Comparison of ENCODE assay signal across 9 cellular contexts in the genomic region with DNA sequence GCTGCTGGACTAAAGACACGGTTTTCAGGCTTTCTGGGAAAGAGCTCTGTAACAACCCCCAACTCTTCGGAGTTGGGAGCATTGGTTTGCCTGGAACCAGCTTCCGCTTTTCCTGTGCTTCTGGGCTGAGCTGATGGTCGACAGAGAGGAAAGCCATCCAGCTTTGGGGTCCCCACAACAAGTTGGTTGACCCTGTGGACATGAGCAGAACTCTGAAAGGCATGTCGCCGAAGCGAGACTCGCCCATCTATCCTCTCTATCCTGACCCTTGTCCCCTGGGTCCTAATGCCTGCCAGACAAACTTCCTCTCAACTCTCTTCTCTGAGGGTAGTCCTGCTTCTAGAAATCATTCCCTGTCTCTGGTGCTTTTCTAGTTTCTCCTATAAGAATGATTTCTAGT. TPM values are rescaled to one million over a fixed set of nuclear protein-coding genes. Genes with fewer than 3 reads are reported as not detected.
DNase-seq lines count a peak whose midpoint lies in the region; ATAC-seq and TF ChIP-seq lines count a peak whose summit lies in the region.
"Had no signal": no experiment of that assay in that cellular context is flagged by ENCODE, and none has a peak within 500 bp of the region (broad histone marks: within the 10 kb centered on the region; RNA-seq: fewer than 3 reads in every experiment).

No MANE protein-coding gene starts in this region.

- H3K27ac ChIP-seq in ACC112 (ENCODE audit: low read depth, low read length) (no peak overlapping the region), SJCRH30 (no peak overlapping the region), hepatocyte (no peak overlapping the region)

- peak overlapping the region; percentile 53; the same call in 1 of the 2 replicates for H3K4me3 ChIP-seq in ACC112 (ENCODE audit: low read depth, low read length)
- H3K4me3 ChIP-seq in HAP-1, result peak overlapping the region; percentile 17
- H3K4me3 ChIP-seq in SJCRH30, result peak overlapping the region; percentile 60
- peak overlapping the region; percentile 57 for H3K4me3 ChIP-seq in hepatocyte
- H3K4me3 ChIP-seq in lower leg skin (ENCODE audit: low read depth, poor library complexity, severe bottlenecking), result no peak overlapping the region

- DNase-seq in HAP-1 (ENCODE audit: low spot score in 2 of 2), result peak; percentile 10 to 49
- DNase-seq in SJCRH30, result peak; percentile 44 to 64
- peak; percentile 34 for DNase-seq in hepatocyte (ENCODE audit: low spot score)
- no peak for DNase-seq in iPS-NIHi11 (ENCODE audit: low spot score)
- DNase-seq in lower leg skin (ENCODE audit: low spot score in 2 of 2), result no peak
- DNase-seq: small intestine had no signal

- no peaks in the 10 kb centered on the region for H4K20me1 ChIP-seq in hepatocyte (ENCODE audit: insufficient read depth, poor library complexity, severe bottlenecking)

- intact Hi-C loops in lower leg skin (cut with DNase I; ENCODE audit: low total_unique reads), result no loop called here

- H3K27me3 ChIP-seq in ACC112 (ENCODE audit: insufficient read depth, low read length), result no peaks in the 10 kb centered on the region
- no peaks in the 10 kb centered on the region for H3K27me3 ChIP-seq in HAP-1 (ENCODE audit: low read depth)
- no peaks in the 10 kb centered on the region for H3K27me3 ChIP-seq in SJCRH30
- H3K27me3 ChIP-seq in hepatocyte, result peaks cover 27% of the 10 kb centered on the region

- ATAC-seq in HG03520 (IDR thresholded peaks at IDR 0.05; ENCODE audit: unreplicated experiment) (no peak), GM21529 (IDR thresholded peaks at IDR 0.05; ENCODE audit: unreplicated experiment) (no peak)

- 2% methylated on average over 8 of the region's 8 CpGs for WGBS in hepatocyte (ENCODE audit: low lambda C conversion rate, missing lambda C conversion rate)
- 21 to 29% methylated on average over 8 of the region's 8 CpGs for WGBS in lower leg skin, 2 donors

- in situ Hi-C loops in HAP-1 (cut with MboI; ENCODE audit: low sequenced_read_pairs), result no loop called here

- H3K79me2 ChIP-seq in ACC112 (ENCODE audit: control insufficient read depth, insufficient read depth, low read length, unreplicated experiment) (no peaks in the 10 kb centered on the region), hepatocyte (no peaks in the 10 kb centered on the region)

- H3K9me3 ChIP-seq in HAP-1 (no peaks in the 10 kb centered on the region; the same call in 1 of the 2 replicates), SJCRH30 (replicated peaks) (no peaks in the 10 kb centered on the region), hepatocyte (ENCODE audit: low read depth) (no peaks in the 10 kb centered on the region)

- peak overlapping the region; percentile 85 for H3K4me2 ChIP-seq in hepatocyte

- H3K36me3 ChIP-seq in ACC112 (ENCODE audit: insufficient read depth, low read length) (no peaks in the 10 kb centered on the region), HAP-1 (replicated peaks) (no peaks in the 10 kb centered on the region), SJCRH30 (no peaks in the 10 kb centered on the region), hepatocyte (replicated peaks; ENCODE audit: insufficient read depth, low read depth) (no peaks in the 10 kb centered on the region)

- TF ChIP-seq CTCF in hepatocyte (IDR thresholded peaks at IDR 0.05; ENCODE audit: poor library complexity) (no peak), lower leg skin (IDR thresholded peaks at IDR 0.05) (no peak)

- no peak for TF ChIP-seq POLR2A in lower leg skin (IDR thresholded peaks at IDR 0.05)

- no peaks in the 10 kb centered on the region for H3K9me2 ChIP-seq in hepatocyte (replicated peaks; ENCODE audit: insufficient read depth)

- H3K4me1 ChIP-seq in ACC112 (ENCODE audit: control insufficient read depth, insufficient read depth, low read length, unreplicated experiment) (no peaks in the 10 kb centered on the region), HAP-1 (no peaks in the 10 kb centered on the region), SJCRH30 (no peaks in the 10 kb centered on the region), hepatocyte (ENCODE audit: insufficient read depth) (peaks cover 7% of the 10 kb centered on the region)

- H2AFZ ChIP-seq in ACC112 (ENCODE audit: low read length, unreplicated experiment), result no peak overlapping the region
- H2AFZ ChIP-seq in hepatocyte, result peak overlapping the region; percentile 31

RNA-seq across cellular contexts. Expression of gene FCGR2A, which starts 31.9 kb away (rescaled TPM):
- 1.1 and 1.8 TPM in 2 replicates for total RNA-seq in SJCRH30 (2014; rRNA removed; shearing (Covaris generic))
- 3.6 TPM in 2 replicates for total RNA-seq in hepatocyte
- polyA plus RNA-seq in hepatocyte, result 0.64 and 1.0 TPM in 2 replicates
- total RNA-seq in lower leg skin, result 10 to 100 TPM in 1 of 4 donors, 1 to 10 TPM in 3; 5.7 to 14.2 (median 8.4) TPM

RNA-seq across cellular contexts. Expression of gene HSPA6, which starts 51.0 kb away (rescaled TPM):
- 0.13 and 0.18 TPM in 2 replicates for total RNA-seq in SJCRH30 (2014; rRNA removed; shearing (Covaris generic))
- total RNA-seq in hepatocyte (0.50 and 1.1 TPM in 2 replicates), lower leg skin (1 to 10 TPM; 2.0 to 5.0 (median 4.5) TPM)
- polyA plus RNA-seq in hepatocyte, result 0.41 and 13.2 TPM in 2 replicates

Comparison
In these comparisons a context has a peak if more than half of its experiments do, and no peak if none do; other contexts are left out.
1. DNase-seq: peak in HAP-1 (2 of 2), SJCRH30 (2 of 2) and hepatocyte (single experiment); none in iPS-NIHi11 (single experiment) and lower leg skin (0 of 2).